8 cellular contexts compared by ENCODE assay signal in the genomic region with DNA sequence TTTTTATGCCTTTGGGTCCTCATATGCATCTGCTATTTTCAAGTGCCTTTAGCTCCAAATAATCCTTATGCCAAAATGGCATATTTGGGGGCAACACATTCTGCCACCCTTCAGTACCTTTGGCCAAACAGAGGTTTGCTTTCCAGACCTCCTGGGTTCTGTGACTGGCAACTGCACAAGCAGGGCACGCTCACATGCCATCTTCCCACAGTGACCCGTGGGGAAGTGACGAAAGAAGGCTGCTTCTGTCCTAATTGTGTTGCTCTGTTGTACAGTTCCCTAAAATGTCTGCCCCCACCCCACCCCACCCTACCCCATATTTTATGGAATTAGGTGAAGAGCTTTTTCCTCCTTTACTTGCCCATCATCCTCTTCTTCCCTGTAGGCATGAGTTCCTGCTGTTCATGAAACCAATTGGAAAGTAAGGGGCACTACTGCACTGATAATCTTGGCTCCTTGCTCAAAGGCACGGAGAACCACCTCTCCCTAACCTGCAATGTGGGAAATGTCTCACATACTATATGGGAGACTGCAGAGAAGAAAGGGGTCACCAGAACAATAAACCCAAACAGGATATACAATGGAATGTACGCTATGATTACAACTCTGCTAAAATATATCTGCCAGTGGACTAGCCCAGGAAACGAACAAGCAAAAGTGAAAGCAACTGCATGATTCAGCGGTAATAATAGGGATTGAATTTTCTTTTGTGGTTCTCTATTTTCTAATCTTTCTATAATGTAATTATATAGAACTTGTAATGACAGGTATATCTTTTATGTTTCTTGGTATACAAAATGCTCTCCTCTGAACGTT. TPM values are rescaled to one million over a fixed set of nuclear protein-coding genes. Genes with fewer than 3 reads are reported as not detected.
DNase-seq lines count a peak whose midpoint lies in the region; ATAC-seq, FAIRE-seq and TF ChIP-seq lines count a peak whose summit lies in the region.

No MANE protein-coding gene starts in this region.

- peak; percentile 83 for ATAC-seq in activated B cell treated with CpG ODN at 0.5 μM for 24 hours (ENCODE audit: low read depth)
- ATAC-seq in GM21390 (IDR thresholded peaks at IDR 0.05; ENCODE audit: unreplicated experiment) = no peak
- no peak for ATAC-seq in GM18907 (IDR thresholded peaks at IDR 0.05; ENCODE audit: unreplicated experiment)
- ATAC-seq in GM18858 (IDR thresholded peaks at IDR 0.05; ENCODE audit: unreplicated experiment) = no peak

- POLR2A ChIA-PET in activated B cell treated with CpG ODN at 0.5 μM for 24 hours (lab: Charles Lee) = interaction anchor here (1.0 to 3.1 kb wide), 5 partner anchors 27 to 297 kb away, joined by 3 to 22 read pairs (median 4); a partner anchor contains a TSS

- intact Hi-C loops in activated B cell treated with CpG ODN at 0.5 μM for 24 hours (cut with micrococcal nuclease) = loop anchor here (2.0 kb wide), 3 partner anchors 38 to 542 kb away; a partner anchor contains a TSS

- CTCF ChIA-PET in activated B cell treated with CpG ODN at 0.5 μM for 24 hours (lab: Charles Lee) = interaction anchor here (1.3 to 6.1 kb wide), 2 partner anchors 228 to 1121 kb away, joined by 4 to 83 read pairs; no protein-coding TSS in a partner anchor

- no peak for TF ChIP-seq CTCF in activated B cell treated with CpG ODN at 0.5 μM for 24 hours (IDR thresholded peaks at IDR 0.05)

- H3K9me3 Mint-ChIP-seq in activated B cell treated with CpG ODN at 0.5 μM for 24 hours = no peaks in the 10 kb centered on the region

- DNase-seq in ACHN = peak; percentile 27
- DNase-seq in HTR-8/SVneo (ENCODE audit: insufficient read length, low spot score) = peak; percentile 43
- DNase-seq in activated B cell treated with CpG ODN at 0.5 μM for 24 hours = peak; percentile 26
- peak; percentile 71 to 81 for DNase-seq in erythroblast (lab: John Stamatoyannopoulos, UW)
- DNase-seq in pulmonary artery endothelial cell (ENCODE audit: low read depth, low spot score) = peak; percentile 70

- peak overlapping the region; percentile 88 for H3K4me3 Mint-ChIP-seq in activated B cell treated with CpG ODN at 0.5 μM for 24 hours

- H3K4me1 Mint-ChIP-seq in activated B cell treated with CpG ODN at 0.5 μM for 24 hours = peaks cover 43% of the 10 kb centered on the region

- peak; percentile 33 for TF ChIP-seq POLR2A in erythroblast (IDR thresholded peaks at IDR 0.05; ENCODE audit: low read length)

- H3K27ac Mint-ChIP-seq in activated B cell treated with CpG ODN at 0.5 μM for 24 hours = peak overlapping the region; percentile 92

- no peak for FAIRE-seq in HTR-8/SVneo (lab: Jason Lieb, UNC)

- in situ Hi-C loops in ACHN (cut with HindIII; ENCODE audit: low pct_ligation_motif_present, low pct_unique_long_range_greater_than_20kb, low sequenced_read_pairs) = loop anchor here (25.0 kb wide), 1 partner anchor 103 kb away; a partner anchor contains a TSS

- no peaks in the 10 kb centered on the region for H3K27me3 Mint-ChIP-seq in activated B cell treated with CpG ODN at 0.5 μM for 24 hours

- H3K36me3 Mint-ChIP-seq in activated B cell treated with CpG ODN at 0.5 μM for 24 hours (ENCODE audit: low read depth) = no peaks in the 10 kb centered on the region

RNA-seq across cellular contexts. Expression of a gene that starts 3.3 kb away (rescaled TPM):
- total RNA-seq in activated B cell treated with CpG ODN at 0.5 μM for 24 hours (2.0 and 2.4 TPM in 2 replicates), pulmonary artery endothelial cell (0.04 and 0.07 TPM in 2 replicates)

RNA-seq across cellular contexts. Expression of a gene that starts 19.8 kb away (rescaled TPM):
- total RNA-seq in activated B cell treated with CpG ODN at 0.5 μM for 24 hours = not detected in 2 replicates
- not detected in 2 replicates for total RNA-seq in pulmonary artery endothelial cell

RNA-seq across cellular contexts. Expression of a gene that starts 37.6 kb away (rescaled TPM):
- total RNA-seq in activated B cell treated with CpG ODN at 0.5 μM for 24 hours (4.1 and 4.8 TPM in 2 replicates), pulmonary artery endothelial cell (2.4 and 3.1 TPM in 2 replicates)

RNA-seq across cellular contexts. Expression of a gene that starts 46.3 kb away (rescaled TPM):
- total RNA-seq in activated B cell treated with CpG ODN at 0.5 μM for 24 hours = 129 and 152 TPM in 2 replicates
- total RNA-seq in pulmonary artery endothelial cell = 102 TPM in 2 replicates

Comparison
In these comparisons a context has a peak if more than half of its experiments do, and no peak if none do; other contexts are left out.
1. DNase-seq: peak in every context shown above with its lines; median percentile 76 in erythroblast; 70 in pulmonary artery endothelial cell; 43 in HTR-8/SVneo; 27 in ACHN; 26 in activated B cell treated with CpG ODN at 0.5 μM for 24 hours.